In the genomic region with DNA sequence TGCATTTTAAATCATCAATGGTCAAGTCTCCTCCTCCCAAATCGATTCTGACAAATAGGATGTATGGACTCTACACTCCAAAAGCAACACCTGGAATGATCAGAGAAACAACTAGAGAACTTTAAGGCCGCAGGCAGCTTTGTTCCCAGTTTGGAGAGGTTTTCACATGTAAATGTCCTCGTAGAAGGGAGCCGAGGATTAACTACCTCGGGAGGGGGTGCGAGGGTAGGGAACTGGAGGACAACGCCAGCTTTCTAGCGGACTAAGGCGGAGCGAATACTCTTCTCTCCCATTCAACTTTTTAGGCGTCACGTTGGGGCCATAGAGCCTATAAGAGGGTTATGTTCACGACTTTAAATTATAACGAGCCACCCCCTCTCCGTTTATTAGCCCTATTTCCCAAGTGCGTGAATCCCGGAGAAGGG, we compare ENCODE assay signal across 8 cellular contexts. TPM values are rescaled to one million over a fixed set of nuclear protein-coding genes. Genes with fewer than 3 reads are reported as not detected.
A peak's percentile ranks its signal among the peaks of the same experiment; 100 is the strongest.
DNase-seq lines count a peak whose midpoint lies in the region; ATAC-seq, FAIRE-seq and TF ChIP-seq lines count a peak whose summit lies in the region.

No MANE protein-coding gene starts in this region.

- H3K4me3 ChIP-seq in fibroblast of villous mesenchyme (ENCODE audit: low read depth, low read length) (peak overlapping the region; percentile 90), osteoblast (ENCODE audit: insufficient read depth, low read length) (peak overlapping the region; percentile 87)

- H3K9me3 ChIP-seq in T-helper 17 cell (ENCODE audit: control insufficient read depth, low read length, poor library complexity, severe bottlenecking): no peaks in the 10 kb centered on the region
- no peaks in the 10 kb centered on the region for H3K9me3 ChIP-seq in osteoblast (ENCODE audit: low read depth, low read length)

- no peaks in the 10 kb centered on the region for H3K36me3 Mint-ChIP-seq in T-helper 17 cell (ENCODE audit: low read depth)

- peak overlapping the region; percentile 64 for H3K27ac ChIP-seq in osteoblast (ENCODE audit: low read depth, low read length)

- peaks cover 57% of the 10 kb centered on the region for H3K79me2 ChIP-seq in osteoblast (ENCODE audit: insufficient read depth, low read length)

- H3K36me3 ChIP-seq in osteoblast (ENCODE audit: insufficient read depth, low read length): peaks cover 3% of the 10 kb centered on the region

- peaks cover 38% of the 10 kb centered on the region for H4K20me1 ChIP-seq in osteoblast (ENCODE audit: insufficient read depth, low read length)

- FAIRE-seq in GM18507 (lab: Jason Lieb, UNC): peak; percentile 9

- H3K27ac Mint-ChIP-seq in T-helper 17 cell: peak overlapping the region; percentile 78

- H3K4me2 ChIP-seq in osteoblast (ENCODE audit: insufficient read depth, low read length): peak overlapping the region; percentile 87

- no peaks in the 10 kb centered on the region for H3K27me3 ChIP-seq in osteoblast (ENCODE audit: insufficient read depth, low read length)

- DNase-seq in AG20443 (ENCODE audit: low spot score) (peak; percentile 43), GM18507 (ENCODE audit: extremely low spot score, insufficient read length, low read depth) (no peak), T-helper 17 cell (no peak), fibroblast of villous mesenchyme (ENCODE audit: low read depth) (no peak), osteoblast (ENCODE audit: insufficient read length, low spot score, missing footprints) (peak; percentile 88), NCI-H2081 treated with DMSO at 0.1 percent for 48 hours (lab: John Stamatoyannopoulos, UW) (no peak), GDM1 (lab: John Stamatoyannopoulos, UW) (no peak)

- peaks cover 9% of the 10 kb centered on the region for H3K4me1 Mint-ChIP-seq in T-helper 17 cell

- no peak for TF ChIP-seq CTCF in fibroblast of villous mesenchyme (IDR thresholded peaks at IDR 0.05; ENCODE audit: insufficient read depth, low read depth, low read length)
- no peak for TF ChIP-seq CTCF in osteoblast (IDR thresholded peaks at IDR 0.05; ENCODE audit: extremely low read depth, low read depth, low read length)

- H2AFZ ChIP-seq in osteoblast (ENCODE audit: low read length): peak overlapping the region; percentile 32

- peaks cover 20% of the 10 kb centered on the region for H3K4me1 ChIP-seq in osteoblast (ENCODE audit: insufficient read depth, low read length)

- ATAC-seq in T-helper 17 cell: no peak
- no peak for ATAC-seq in HG03469 (IDR thresholded peaks at IDR 0.05; ENCODE audit: unreplicated experiment)

- H3K27me3 Mint-ChIP-seq in T-helper 17 cell: no peaks in the 10 kb centered on the region

- no peak overlapping the region for H3K4me3 Mint-ChIP-seq in T-helper 17 cell

RNA-seq across cellular contexts. Expression of a gene that starts 1.2 kb away (rescaled TPM):
- 10 to 100 TPM; 53.8 to 61.3 TPM for total RNA-seq in T-helper 17 cell
- 9.0 and 9.1 TPM in 2 replicates for total RNA-seq in fibroblast of villous mesenchyme
- 7.6 and 10.9 TPM in 2 replicates for total RNA-seq in osteoblast

Comparison
In these comparisons a context has a peak if more than half of its experiments do, and no peak if none do; other contexts are left out.
1. DNase-seq: peak in AG20443 (single experiment) and osteoblast (single experiment); none in GM18507 (single experiment), T-helper 17 cell (0 of 3), fibroblast of villous mesenchyme (single experiment), NCI-H2081 treated with DMSO at 0.1 percent for 48 hours (single experiment) and GDM1 (single experiment).